In the genomic region with DNA sequence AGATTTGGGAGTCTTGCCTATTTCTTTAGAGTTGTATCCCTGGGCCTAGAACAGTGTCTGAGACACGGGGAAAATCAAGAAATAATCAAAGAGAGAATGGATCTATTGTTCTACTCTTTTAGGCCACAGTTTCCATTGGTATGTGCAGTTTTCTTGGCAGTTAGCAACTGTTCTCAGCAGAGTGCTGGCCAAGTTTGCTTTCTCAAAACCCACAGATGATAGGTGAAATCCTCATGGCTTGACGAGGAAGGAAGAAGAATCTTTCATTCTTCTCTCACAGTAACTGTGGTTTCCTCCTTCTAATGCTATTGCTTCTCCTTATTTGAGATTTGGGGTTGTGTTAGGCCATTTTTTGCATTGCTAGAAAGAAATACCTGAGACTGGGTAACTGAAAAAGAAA, we compare ENCODE assay signal across 26 cellular contexts. TPM values are rescaled to one million over a fixed set of nuclear protein-coding genes. Genes with fewer than 3 reads are reported as not detected.
A peak's percentile ranks its signal among the peaks of the same experiment; 100 is the strongest.
DNase-seq lines count a peak whose midpoint lies in the region; ATAC-seq and TF ChIP-seq lines count a peak whose summit lies in the region.
"Had no signal": no experiment of that assay in that cellular context is flagged by ENCODE, and none has a peak within 500 bp of the region (broad histone marks: within the 10 kb centered on the region; RNA-seq: fewer than 3 reads in every experiment).

No MANE protein-coding gene starts in this region.

- H3K27ac Mint-ChIP-seq in activated naive CD8-positive, alpha-beta T cell: peak overlapping the region; percentile 22
- no peak overlapping the region for H3K27ac Mint-ChIP-seq in activated naive CD8-positive, alpha-beta T cell treated with anti-CD3 and anti-CD28 coated beads for 36 hours
- H3K27ac Mint-ChIP-seq in activated CD4-positive, alpha-beta memory T cell treated with anti-CD3 and anti-CD28 coated beads for 36 hours: peak overlapping the region; percentile 30
- H3K27ac Mint-ChIP-seq in natural killer cell treated with Interleukin-12 subunit alpha and Interleukin-12 subunit beta and Interleukin-15 and Interleukin-18, amount 100 ng/mL, for 72 hours: peak overlapping the region; percentile 32 to 50
- no peak overlapping the region for H3K27ac Mint-ChIP-seq in chondrocyte (ENCODE audit: unreplicated experiment)
- H3K27ac Mint-ChIP-seq: activated naive CD4-positive, alpha-beta T cell treated with anti-CD3 and anti-CD28 coated beads, Interleukin-2, amount 50 U/mL, for 72 hours; activated T-helper 2 cell treated with anti-CD3 and anti-CD28 coated beads, Interferon-gamma antibody, Interleukin-2, Interleukin-4, amounts not matched to agents 10 μg/mL and 5 μg/mL and 100 μg/mL, durations not matched to agents 14 hours and 24 hours and 36 hours; brain had no signal

- POLR2A ChIA-PET in activated CD4-positive, alpha-beta memory T cell treated with anti-CD3 and anti-CD28 coated beads for 36 hours (lab: Charles Lee): no interaction called here

- no peaks in the 10 kb centered on the region for H3K9me3 Mint-ChIP-seq in activated naive CD8-positive, alpha-beta T cell (ENCODE audit: low read depth)
- no peaks in the 10 kb centered on the region for H3K9me3 Mint-ChIP-seq in activated naive CD8-positive, alpha-beta T cell treated with anti-CD3 and anti-CD28 coated beads for 36 hours
- H3K9me3 Mint-ChIP-seq in activated CD4-positive, alpha-beta memory T cell treated with anti-CD3 and anti-CD28 coated beads for 36 hours: no peaks in the 10 kb centered on the region
- H3K9me3 Mint-ChIP-seq in natural killer cell treated with Interleukin-12 subunit alpha and Interleukin-12 subunit beta and Interleukin-15 and Interleukin-18, amount 100 ng/mL, for 72 hours: no peaks in the 10 kb centered on the region
- H3K9me3 Mint-ChIP-seq in chondrocyte (ENCODE audit: low read depth): peaks cover 17% of the 10 kb centered on the region
- H3K9me3 Mint-ChIP-seq: activated T-helper 2 cell treated with anti-CD3 and anti-CD28 coated beads, Interferon-gamma antibody, Interleukin-2, Interleukin-4, amounts not matched to agents 10 μg/mL and 5 μg/mL and 100 μg/mL, durations not matched to agents 14 hours and 24 hours and 36 hours had no signal

- no peak for DNase-seq in activated naive CD8-positive, alpha-beta T cell treated with anti-CD3 and anti-CD28 coated beads for 36 hours
- no peak for DNase-seq in activated CD4-positive, alpha-beta memory T cell treated with anti-CD3 and anti-CD28 coated beads for 36 hours
- DNase-seq in choroid plexus epithelial cell (ENCODE audit: low read depth): peak; percentile 13
- DNase-seq in natural killer cell treated with Interleukin-12 subunit alpha and Interleukin-12 subunit beta and Interleukin-15 and Interleukin-18, amount 100 ng/mL, for 72 hours (ENCODE audit: low spot score): no peak
- no peak for DNase-seq in SW 1271 (lab: John Stamatoyannopoulos, UW)
- no peak for DNase-seq in chondrocyte (ENCODE audit: low spot score)
- DNase-seq: activated CD4-positive, alpha-beta T cell treated with anti-CD3 and anti-CD28 coated beads, Interleukin-2, amount 50 U/mL, for 1 hour; AML-193; left colon; mammary epithelial cell; mucosa of descending colon; NCI-H1436 treated with DMSO at 0.1 percent for 48 hours; NCI-H345; NCI-H69; ovary; Right ventricle myocardium superior; stimulated activated CD4-positive, alpha-beta T cell treated with anti-CD3 and anti-CD28 coated beads, Interleukin-15, amount 100 ng/mL, for 24 hours; stimulated activated CD4-positive, alpha-beta T cell treated with anti-CD3 and anti-CD28 coated beads, Interleukin-4, amount 100 ng/mL, for 4 hours; transverse colon had no signal

- no peak for ATAC-seq in natural killer cell treated with Interleukin-12 subunit alpha and Interleukin-12 subunit beta and Interleukin-15 and Interleukin-18, amount 100 ng/mL, for 72 hours
- no peak for ATAC-seq in GM19328 (IDR thresholded peaks at IDR 0.05; ENCODE audit: unreplicated experiment)
- ATAC-seq: activated naive CD4-positive, alpha-beta T cell treated with anti-CD3 and anti-CD28 coated beads, Interleukin-2, amount 50 U/mL, for 72 hours; GM12878; left colon; mucosa of descending colon; SK-N-SH treated with all-trans-retinoic acid at 6 μM for 48 hours had no signal

- intact Hi-C loops in activated CD4-positive, alpha-beta memory T cell treated with anti-CD3 and anti-CD28 coated beads for 36 hours (cut with micrococcal nuclease): no loop called here

- CTCF ChIA-PET in activated CD4-positive, alpha-beta memory T cell treated with anti-CD3 and anti-CD28 coated beads for 36 hours (lab: Charles Lee): no interaction called here

- H3K4me1 Mint-ChIP-seq in activated naive CD8-positive, alpha-beta T cell (ENCODE audit: low read depth): peaks cover 28% of the 10 kb centered on the region
- peaks cover 29% of the 10 kb centered on the region for H3K4me1 Mint-ChIP-seq in activated naive CD8-positive, alpha-beta T cell treated with anti-CD3 and anti-CD28 coated beads for 36 hours
- peaks cover 36% of the 10 kb centered on the region for H3K4me1 Mint-ChIP-seq in activated CD4-positive, alpha-beta memory T cell treated with anti-CD3 and anti-CD28 coated beads for 36 hours (ENCODE audit: low read depth)
- peaks cover 28 to 33% of the 10 kb centered on the region in 2 donors for H3K4me1 Mint-ChIP-seq in natural killer cell treated with Interleukin-12 subunit alpha and Interleukin-12 subunit beta and Interleukin-15 and Interleukin-18, amount 100 ng/mL, for 72 hours (ENCODE audit: low read depth in 2 of 2)
- H3K4me1 Mint-ChIP-seq in chondrocyte (ENCODE audit: low read depth): peaks cover 4% of the 10 kb centered on the region

- no peaks in the 10 kb centered on the region for H3K27me3 Mint-ChIP-seq in activated naive CD8-positive, alpha-beta T cell
- no peaks in the 10 kb centered on the region for H3K27me3 Mint-ChIP-seq in activated naive CD8-positive, alpha-beta T cell treated with anti-CD3 and anti-CD28 coated beads for 36 hours
- no peaks in the 10 kb centered on the region for H3K27me3 Mint-ChIP-seq in activated CD4-positive, alpha-beta memory T cell treated with anti-CD3 and anti-CD28 coated beads for 36 hours
- no peaks in the 10 kb centered on the region for H3K27me3 Mint-ChIP-seq in natural killer cell treated with Interleukin-12 subunit alpha and Interleukin-12 subunit beta and Interleukin-15 and Interleukin-18, amount 100 ng/mL, for 72 hours
- H3K27me3 Mint-ChIP-seq in chondrocyte (ENCODE audit: low read depth): no peaks in the 10 kb centered on the region
- H3K27me3 Mint-ChIP-seq: brain had no signal

- TF ChIP-seq CTCF in choroid plexus epithelial cell (conservative IDR thresholded peaks at IDR 0.05; ENCODE audit: low read depth, low read length): no peak
- no peak for TF ChIP-seq CTCF in chondrocyte (IDR thresholded peaks at IDR 0.05)

- H3K36me3 Mint-ChIP-seq in activated naive CD8-positive, alpha-beta T cell: no peaks in the 10 kb centered on the region
- H3K36me3 Mint-ChIP-seq in activated naive CD8-positive, alpha-beta T cell treated with anti-CD3 and anti-CD28 coated beads for 36 hours: no peaks in the 10 kb centered on the region
- H3K36me3 Mint-ChIP-seq in activated CD4-positive, alpha-beta memory T cell treated with anti-CD3 and anti-CD28 coated beads for 36 hours: no peaks in the 10 kb centered on the region
- no peaks in the 10 kb centered on the region for H3K36me3 Mint-ChIP-seq in natural killer cell treated with Interleukin-12 subunit alpha and Interleukin-12 subunit beta and Interleukin-15 and Interleukin-18, amount 100 ng/mL, for 72 hours
- H3K36me3 Mint-ChIP-seq in chondrocyte (ENCODE audit: low read depth): no peaks in the 10 kb centered on the region
- H3K36me3 Mint-ChIP-seq: brain had no signal

- no peak overlapping the region for H3K4me3 ChIP-seq in choroid plexus epithelial cell (ENCODE audit: low read depth, low read length)
- H3K4me3 ChIP-seq: GM12878, mucosa of descending colon, ovary, transverse colon had no signal

- no peak overlapping the region for H3K4me3 Mint-ChIP-seq in activated naive CD8-positive, alpha-beta T cell
- no peak overlapping the region for H3K4me3 Mint-ChIP-seq in activated naive CD8-positive, alpha-beta T cell treated with anti-CD3 and anti-CD28 coated beads for 36 hours
- no peak overlapping the region for H3K4me3 Mint-ChIP-seq in activated CD4-positive, alpha-beta memory T cell treated with anti-CD3 and anti-CD28 coated beads for 36 hours
- H3K4me3 Mint-ChIP-seq in natural killer cell treated with Interleukin-12 subunit alpha and Interleukin-12 subunit beta and Interleukin-15 and Interleukin-18, amount 100 ng/mL, for 72 hours: peak overlapping the region; percentile 54
- no peak overlapping the region for H3K4me3 Mint-ChIP-seq in chondrocyte (ENCODE audit: unreplicated experiment)
- H3K4me3 Mint-ChIP-seq: brain had no signal

RNA-seq across cellular contexts. Expression of a gene that starts 42.2 kb away (rescaled TPM):
- 10 to 100 TPM; 14.0 to 14.7 TPM for total RNA-seq in activated naive CD8-positive, alpha-beta T cell treated with anti-CD3 and anti-CD28 coated beads for 36 hours
- total RNA-seq in activated CD4-positive, alpha-beta memory T cell treated with anti-CD3 and anti-CD28 coated beads for 36 hours: 10 to 100 TPM; 22.1 to 22.5 TPM
- total RNA-seq in natural killer cell treated with Interleukin-12 subunit alpha and Interleukin-12 subunit beta and Interleukin-15 and Interleukin-18, amount 100 ng/mL, for 72 hours: 10 to 100 TPM; 14.8 to 15.1 TPM
- 26.2 to 28.0 TPM (median 26.2 TPM) in 3 replicates for total RNA-seq in chondrocyte

Comparison
In these comparisons a context has a peak if more than half of its experiments do, and no peak if none do; other contexts are left out.
1. H3K27ac Mint-ChIP-seq: peak in activated naive CD8-positive, alpha-beta T cell (single experiment), activated CD4-positive, alpha-beta memory T cell treated with anti-CD3 and anti-CD28 coated beads for 36 hours (single experiment) and natural killer cell treated with Interleukin-12 subunit alpha and Interleukin-12 subunit beta and Interleukin-15 and Interleukin-18, amount 100 ng/mL, for 72 hours (2 of 2); none in activated naive CD8-positive, alpha-beta T cell treated with anti-CD3 and anti-CD28 coated beads for 36 hours (single experiment) and chondrocyte (single experiment).